In the genomic region with DNA sequence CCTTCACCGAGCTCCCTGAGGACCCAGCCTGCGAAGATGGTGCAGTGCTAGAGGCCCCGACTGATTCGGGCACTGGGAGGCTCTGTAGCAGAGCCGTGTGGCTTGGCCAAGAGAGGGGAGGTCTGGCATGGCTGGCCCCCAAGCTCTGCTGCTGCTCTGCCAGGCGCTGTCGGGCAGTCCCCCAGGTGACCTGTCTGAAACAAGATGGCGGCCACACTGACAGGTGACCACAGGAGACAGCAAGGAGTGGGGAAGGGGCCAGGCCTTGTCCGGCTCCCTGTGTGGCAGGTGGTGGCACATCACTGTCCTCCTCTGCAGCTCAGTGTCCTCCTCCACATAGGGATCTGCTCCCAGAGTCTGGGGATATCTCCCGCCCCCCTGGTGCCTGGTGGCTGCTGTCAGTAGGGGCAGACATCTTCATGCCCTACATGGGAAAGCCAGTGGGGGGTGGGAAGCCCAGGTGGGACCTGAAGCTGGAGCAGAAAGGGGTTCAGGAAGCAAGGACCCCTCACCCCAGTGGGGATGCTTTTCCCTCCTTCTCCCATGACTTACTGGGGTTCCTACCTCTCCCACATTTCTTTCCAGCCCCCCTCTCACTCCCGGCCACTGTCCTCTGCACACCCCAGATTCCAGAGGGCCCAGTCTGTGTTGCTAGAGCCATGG, we compare ENCODE assay signal across 21 cellular contexts. TPM values are rescaled to one million over a fixed set of nuclear protein-coding genes. Genes with fewer than 3 reads are reported as not detected.
DNase-seq lines count a peak whose midpoint lies in the region; ATAC-seq, FAIRE-seq and TF ChIP-seq lines count a peak whose summit lies in the region.
"Had no signal": no experiment of that assay in that cellular context is flagged by ENCODE, and none has a peak within 500 bp of the region (broad histone marks: within the 10 kb centered on the region; RNA-seq: fewer than 3 reads in every experiment).

No MANE protein-coding gene starts in this region.

- peaks cover 0 to 21% of the 10 kb centered on the region in 2 experiments; a peak in 2 of 5 replicates for H3K27me3 ChIP-seq in K562 (ENCODE audit: control insufficient read depth in 2 of 2, insufficient read depth in 2 of 2, low read length in 2 of 2)
- peaks cover 0 to 28% (median 3%) of the 10 kb centered on the region in 3 experiments for H3K27me3 ChIP-seq in neuronal stem cell (ENCODE audit: control insufficient read depth in 3 of 3, insufficient read depth in 3 of 3, low read depth in 1 of 3, low read length in 3 of 3)
- H3K27me3 ChIP-seq in aorta (ENCODE audit: control insufficient read depth in 1 of 2, insufficient read depth in 2 of 2, low read length in 1 of 2) = no peaks in the 10 kb centered on the region
- H3K27me3 ChIP-seq: BE2C had no signal

- no peak overlapping the region for H2BK120ac ChIP-seq in neuronal stem cell (ENCODE audit: low read depth, low read length)

- no peak overlapping the region for H3K27ac Mint-ChIP-seq in chondrocyte (ENCODE audit: unreplicated experiment)

- peak overlapping the region; percentile 30 for H2BK5ac ChIP-seq in neuronal stem cell (ENCODE audit: low read length)

- no peak for FAIRE-seq in K562 (lab: Jason Lieb, UNC)
- FAIRE-seq: A204.1, G401.6, GM12892, GM18507, H54 had no signal

- CTCF ChIA-PET in K562 (lab: Yijun Ruan, JAX; ENCODE audit: low intra/inter-chr PET ratio) = no interaction called here

- H2AFZ ChIP-seq in K562 (ENCODE audit: low read depth, low read length) (peak overlapping the region; percentile 33; the same call in 1 of the 2 replicates), neuronal stem cell (ENCODE audit: low read length) (no peak overlapping the region)
- H2AFZ ChIP-seq: GM23248 had no signal

- H4K91ac ChIP-seq in neuronal stem cell (ENCODE audit: low read depth, low read length, poor library complexity) = no peak overlapping the region

- DNase-seq in K562 (ENCODE audit: extremely low read depth in 1 of 4, low spot score in 3 of 4) (no peak), chondrocyte (ENCODE audit: low spot score) (peak; percentile 82), neuronal stem cell (ENCODE audit: low spot score) (no peak), aorta (peak; percentile 42 to 71), iPS-NIHi7 (ENCODE audit: extremely low spot score) (no peak)
- DNase-seq: ACHN; BE2C; C1 segment of cervical spinal cord; CD4-positive, CD25-positive, alpha-beta regulatory T cell; CD8-positive, alpha-beta memory T cell; COR-L47; GM23248; HCEC 1CT had no signal

- H3K9me1 ChIP-seq in K562 (ENCODE audit: control insufficient read depth, insufficient read depth, low read length) = no peaks in the 10 kb centered on the region

- H3K4me3 ChIP-seq in K562 (no peak overlapping the region), neuronal stem cell (ENCODE audit: low read length in 2 of 2) (no peak overlapping the region), aorta (ENCODE audit: low read length in 2 of 2) (no peak overlapping the region)
- H3K4me3 ChIP-seq: GM23248 had no signal

- intact Hi-C loops in K562 (cut with micrococcal nuclease) = no loop called here
- intact Hi-C loops in aorta (cut with DNase I) = no loop called here

- H2AK5ac ChIP-seq in neuronal stem cell (ENCODE audit: low read depth, low read length) = peak overlapping the region; percentile 11

- peak overlapping the region; percentile 29 for H3K23ac ChIP-seq in neuronal stem cell (ENCODE audit: low read depth, low read length, poor library complexity)

- H3K9ac ChIP-seq in K562 (ENCODE audit: insufficient read depth in 1 of 2, low read depth in 2 of 2, low read length in 2 of 2) (peak overlapping the region in 1 of 2 experiments; percentile 66; a peak in 2 of 4 replicates), neuronal stem cell (ENCODE audit: low read depth, low read length, poor library complexity) (no peak overlapping the region)
- H3K9ac ChIP-seq: GM23248 had no signal

- ATAC-seq in K562 (peak; percentile 10; the same call in 1 of the 3 replicates), aorta (ENCODE audit: low FRiP score) (no peak), HG03139 (IDR thresholded peaks at IDR 0.05; ENCODE audit: unreplicated experiment) (no peak)

- peaks cover 0 to 9% of the 10 kb centered on the region in 2 experiments; a peak in 2 of 5 replicates for H3K4me1 ChIP-seq in K562 (replicated peaks in 1 of 2; ENCODE audit: control insufficient read depth in 2 of 2, insufficient read depth in 2 of 2, low read length in 2 of 2)
- H3K4me1 ChIP-seq in neuronal stem cell (ENCODE audit: control insufficient read depth in 2 of 2, insufficient read depth in 1 of 2, low read depth in 1 of 2, low read length in 2 of 2) = peaks cover 3 to 8% of the 10 kb centered on the region in 2 donors
- no peaks in the 10 kb centered on the region for H3K4me1 ChIP-seq in aorta (ENCODE audit: control insufficient read depth in 1 of 2, insufficient read depth in 2 of 2, low read length in 2 of 2)
- H3K4me1 ChIP-seq: BE2C had no signal

- no peak overlapping the region for H3K14ac ChIP-seq in neuronal stem cell (ENCODE audit: low read length)

- no peaks in the 10 kb centered on the region for H3K36me3 ChIP-seq in K562 (ENCODE audit: control insufficient read depth, insufficient read depth, low read length)
- no peaks in the 10 kb centered on the region for H3K36me3 ChIP-seq in neuronal stem cell (replicated peaks in 1 of 2; ENCODE audit: control insufficient read depth in 2 of 2, insufficient read depth in 2 of 2, low read length in 2 of 2)
- no peaks in the 10 kb centered on the region for H3K36me3 ChIP-seq in aorta (ENCODE audit: control insufficient read depth in 1 of 2, insufficient read depth in 2 of 2, low read length in 1 of 2)
- H3K36me3 ChIP-seq: BE2C had no signal

- TF ChIP-seq POLR2A in K562 (conservative IDR thresholded peaks at IDR 0.05) = no peak

- WGBS in K562 (ENCODE audit: insufficient coverage, low coverage, missing lambda C conversion rate) = 24% methylated on average over 11 of the region's 11 CpGs
- no CpG with 5 or more reads among the region's 11 CpGs for WGBS in neuronal stem cell (ENCODE audit: extremely low coverage in 2 of 2, insufficient read length in 2 of 2, insufficient replicate concordance in 1 of 2), 2 donors
- 96% methylated on average over 11 of the region's 11 CpGs for WGBS in aorta, 2 donors

- H3K9me3 ChIP-seq in K562 (replicated peaks; ENCODE audit: control insufficient read depth, insufficient read depth, low read depth, low read length) (no peaks in the 10 kb centered on the region), neuronal stem cell (replicated peaks in 1 of 2; ENCODE audit: control insufficient read depth in 2 of 2, insufficient read depth in 1 of 2, low read depth in 1 of 2, low read length in 2 of 2) (no peaks in the 10 kb centered on the region), aorta (ENCODE audit: control insufficient read depth, low read length) (no peaks in the 10 kb centered on the region)
- H3K9me3 ChIP-seq: BE2C had no signal

- H3K27ac ChIP-seq in K562 (ENCODE audit: extremely low read depth, low read depth, low read length) = no peak overlapping the region
- no peak overlapping the region for H3K27ac ChIP-seq in neuronal stem cell (replicated peaks; ENCODE audit: low read length)
- no peak overlapping the region for H3K27ac ChIP-seq in aorta (ENCODE audit: low read depth in 1 of 2, low read length in 2 of 2)
- H3K27ac ChIP-seq: GM23248, HL-60 had no signal

- peak overlapping the region; percentile 12 for H2BK15ac ChIP-seq in neuronal stem cell (ENCODE audit: low read length)

- TF ChIP-seq EP300 in K562 (IDR thresholded peaks at IDR 0.05; ENCODE audit: low read length) = no peak

- no peak overlapping the region for H3K4ac ChIP-seq in neuronal stem cell (ENCODE audit: low read length)

- H3K27me3 Mint-ChIP-seq in chondrocyte (ENCODE audit: low read depth) = peaks cover 22% of the 10 kb centered on the region

- no peaks in the 10 kb centered on the region for H3K4me1 Mint-ChIP-seq in chondrocyte (ENCODE audit: low read depth)
- H3K4me1 Mint-ChIP-seq: CD4-positive, CD25-positive, alpha-beta regulatory T cell; CD8-positive, alpha-beta memory T cell had no signal

- H4K20me1 ChIP-seq in K562 (replicated peaks; ENCODE audit: control insufficient read depth, insufficient read depth, low read length) = no peaks in the 10 kb centered on the region

- H3K18ac ChIP-seq in neuronal stem cell (ENCODE audit: low read length) = peak overlapping the region; percentile 60

- no peaks in the 10 kb centered on the region for H3K79me2 ChIP-seq in K562 (ENCODE audit: control insufficient read depth, insufficient read depth, low read length)

- H4K8ac ChIP-seq in neuronal stem cell (ENCODE audit: low read depth, low read length) = no peak overlapping the region

- H3K9me3 Mint-ChIP-seq in chondrocyte (ENCODE audit: low read depth) = no peaks in the 10 kb centered on the region
- H3K9me3 Mint-ChIP-seq: CD4-positive, CD25-positive, alpha-beta regulatory T cell; CD8-positive, alpha-beta memory T cell had no signal

- POLR2A ChIA-PET in K562 (lab: Yijun Ruan, JAX) = interaction anchor here (0.6 to 2.2 kb wide), 5 partner anchors 9 to 66 kb away, joined by 3 to 11 read pairs (median 5); no protein-coding TSS in a partner anchor

- no peaks in the 10 kb centered on the region for H3K36me3 Mint-ChIP-seq in chondrocyte (ENCODE audit: low read depth)
- H3K36me3 Mint-ChIP-seq: CD4-positive, CD25-positive, alpha-beta regulatory T cell; CD8-positive, alpha-beta memory T cell had no signal

- H3K79me1 ChIP-seq in neuronal stem cell (ENCODE audit: low read depth, low read length) = no peaks in the 10 kb centered on the region

- H3K4me3 Mint-ChIP-seq in chondrocyte (ENCODE audit: unreplicated experiment) = no peak overlapping the region
- H3K4me3 Mint-ChIP-seq: CD4-positive, CD25-positive, alpha-beta regulatory T cell; CD8-positive, alpha-beta memory T cell had no signal

- no peak overlapping the region for H2BK12ac ChIP-seq in neuronal stem cell (ENCODE audit: low read length)

- in situ Hi-C loops in K562 (cut with MboI) = no loop called here

- no peak for TF ChIP-seq CTCF in K562 (IDR thresholded peaks at IDR 0.05 in 2 of 3, conservative IDR thresholded peaks at IDR 0.05 in 1 of 3; ENCODE audit: insufficient read depth in 2 of 3, low read depth in 1 of 3, low read length in 3 of 3)
- no peak for TF ChIP-seq CTCF in chondrocyte (IDR thresholded peaks at IDR 0.05)

- H3K4me2 ChIP-seq in K562 (ENCODE audit: insufficient read depth, low read length) (no peak overlapping the region), neuronal stem cell (ENCODE audit: insufficient read depth, low read length, poor library complexity, severe bottlenecking) (no peak overlapping the region)

- BruUV-seq in K562 (replicated peaks; lab: Mats Ljungman, UMichigan) = no TSS peak

- no peak for TF ChIP-seq RAD21 in K562 (CRISPR knock-in tag; conservative IDR thresholded peaks at IDR 0.05 in 1 of 2, IDR thresholded peaks at IDR 0.05 in 1 of 2)

RNA-seq across cellular contexts. Expression of gene WNT11, which starts 40.1 kb away (rescaled TPM):
- total RNA-seq in K562 (2011; cell fraction: chromatin; rRNA removed; ENCODE audit: low replicate concordance) = 0.28 and 0.58 TPM in 2 replicates
- total RNA-seq in K562 (2011; cell fraction: nucleolus; rRNA removed) = 0.33 and 1.1 TPM in 2 replicates
- total RNA-seq in K562 (2011; cell fraction: nucleoplasm; rRNA removed) = 0.37 and 0.53 TPM in 2 replicates
- not detected in 2 replicates for total RNA-seq in K562 (2014; rRNA removed)
- not detected in 2 replicates for total RNA-seq in K562 (2014; rRNA removed; fragmentation: Illumina TruSeq; extraction: Trizol)
- total RNA-seq in K562 (2015; rRNA removed; fragmentation: Illumina TruSeq; extraction: Trizol) = not detected in 2 replicates
- 0.09 TPM in 1 of 2 replicates, not detected in the other for total RNA-seq in K562 (2021)
- 0.20 and 0.51 TPM in 2 replicates for polyA plus RNA-seq in K562 (2011; rRNA removed)
- polyA plus RNA-seq in K562 (2011; cell fraction: cytosol; rRNA removed) = 0.69 and 1.4 TPM in 2 replicates
- 0.37 and 0.65 TPM in 2 replicates for polyA plus RNA-seq in K562 (2011; cell fraction: nucleus; rRNA removed)
- polyA plus RNA-seq in K562 (2012) = 0.22 and 0.37 TPM in 2 replicates
- polyA plus RNA-seq in K562 (2014; fragmentation: Illumina TruSeq; extraction: Trizol) = 0.12 TPM in 1 of 2 replicates, not detected in the other
- polyA plus RNA-seq in K562 (2014; fragmentation: Nextera tagmentation; extraction: Ambion mirVana) = under 1 TPM in 1 of 2 experiments, not detected in 1; 0.03 TPM
- 0.05 TPM in 1 of 2 replicates, not detected in the other for polyA plus RNA-seq in K562 (2014; rRNA removed)
- polyA minus RNA-seq in K562 (2011; rRNA and poly(A)+ RNA removed) = 0.28 TPM in 1 of 2 replicates, not detected in the other
- polyA minus RNA-seq in K562 (2011; cell fraction: cytosol; rRNA and poly(A)+ RNA removed) = 1.8 TPM in 1 of 2 replicates, not detected in the other
- polyA minus RNA-seq in K562 (2011; cell fraction: nucleus; rRNA and poly(A)+ RNA removed) = 0.56 TPM in 1 of 2 replicates, not detected in the other
- total RNA-seq in chondrocyte = 20.7 to 69.4 TPM (median 24.5 TPM) in 3 replicates
- 0.15 TPM for polyA plus RNA-seq in neuronal stem cell (2013, experiment 1 of 2)
- polyA plus RNA-seq in neuronal stem cell (2013, experiment 2 of 2) = 0.12 TPM
- total RNA-seq in aorta = 10 to 100 TPM in 1 of 2 donors, 1 to 10 TPM in 1; 7.4 to 30.0 TPM
- under 1 TPM; 0.25 to 0.87 TPM for polyA plus RNA-seq in aorta
- total RNA-seq: CD4-positive, CD25-positive, alpha-beta regulatory T cell; GM23248; HT1080 had no signal
- polyA plus RNA-seq: GM23248 had no signal

Comparison
In these comparisons a context has a peak if more than half of its experiments do, and no peak if none do; other contexts are left out.
1. DNase-seq: peak in chondrocyte (single experiment) and aorta (2 of 2); none in K562 (0 of 4), neuronal stem cell (single experiment) and iPS-NIHi7 (single experiment).
2. RNA of gene WNT11, which starts 40.1 kb away (total RNA-seq): 7.4 to 30.0 TPM in aorta and 20.7 to 69.4 TPM in chondrocyte; 0.09 to 1.1 TPM in K562; every median in the first group is over 4 times any median in the second.